Comparison of ENCODE assay signal across 11 cellular contexts in the genomic region with DNA sequence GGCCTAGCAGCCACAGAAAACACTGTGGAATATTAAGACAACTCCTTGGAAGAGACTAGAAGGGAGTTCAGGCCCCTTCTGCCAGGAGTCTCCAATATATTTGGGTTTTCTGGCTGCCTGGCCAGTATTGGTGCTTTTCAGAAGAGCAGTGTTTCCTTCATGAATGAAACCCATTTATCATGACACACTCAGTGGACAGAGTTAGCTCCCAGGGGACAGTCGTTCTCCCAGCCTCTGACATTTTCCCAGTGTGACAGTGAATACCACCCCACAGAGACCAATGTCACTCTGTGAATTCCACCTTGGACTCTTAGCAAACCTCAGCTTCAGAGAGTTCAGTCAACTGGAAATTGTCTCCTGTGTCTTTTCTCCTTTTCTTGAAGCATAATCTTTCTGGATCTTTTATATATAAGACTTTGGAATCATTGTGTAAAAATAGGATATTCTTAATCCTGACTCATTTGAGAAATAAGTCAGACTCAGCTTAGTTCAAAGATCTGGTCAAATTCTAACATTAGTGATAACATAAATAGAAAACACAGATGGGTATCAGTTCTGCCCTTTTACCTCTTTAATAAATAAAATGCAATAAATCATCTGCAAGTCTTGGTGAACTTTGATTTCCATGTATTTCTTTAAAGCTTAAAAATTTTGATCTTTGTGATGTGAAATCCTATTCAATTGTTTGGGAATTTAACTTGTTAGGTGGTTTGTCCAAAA. TPM values are rescaled to one million over a fixed set of nuclear protein-coding genes. Genes with fewer than 3 reads are reported as not detected.
DNase-seq lines count a peak whose midpoint lies in the region; ATAC-seq and TF ChIP-seq lines count a peak whose summit lies in the region.
"Had no signal": no experiment of that assay in that cellular context is flagged by ENCODE, and none has a peak within 500 bp of the region (broad histone marks: within the 10 kb centered on the region; RNA-seq: fewer than 3 reads in every experiment).

No MANE protein-coding gene starts in this region.

- peaks cover 0 to 82% (median 17%) of the 10 kb centered on the region in 3 donors for H3K4me1 ChIP-seq in esophagus squamous epithelium
- H3K4me1 ChIP-seq: BLaER1 had no signal

- 47 to 56% methylated on average over 1 of the region's 1 CpG for WGBS in esophagus squamous epithelium, 2 donors

- H3K27ac ChIP-seq in esophagus squamous epithelium: peak overlapping the region; percentile 11 to 72 (median 52)
- H3K27ac ChIP-seq: BLaER1 had no signal

- H3K27me3 ChIP-seq in esophagus squamous epithelium: no peaks in the 10 kb centered on the region
- H3K27me3 ChIP-seq: BLaER1 had no signal

- H3K4me3 ChIP-seq in esophagus squamous epithelium: no peak overlapping the region
- H3K4me3 ChIP-seq: BLaER1 had no signal

- peak; percentile 61 for DNase-seq in COLO829 (ENCODE audit: low spot score)
- peak; percentile 27 for DNase-seq in RPMI7951 (ENCODE audit: low read depth)
- no peak for DNase-seq in esophagus squamous epithelium (lab: John Stamatoyannopoulos, UW)
- DNase-seq in pons (ENCODE audit: low spot score): peak; percentile 61
- no peak for DNase-seq in iPS-NIHi7 (ENCODE audit: extremely low spot score)
- no peak for DNase-seq in activated CD4-positive, alpha-beta T cell treated with anti-CD3 and anti-CD28 coated beads, Interleukin-2, amount 50 U/mL, for 4 hours
- DNase-seq: GDM1, NCI-H2081 had no signal

- no peaks in the 10 kb centered on the region for H3K9me3 ChIP-seq in esophagus squamous epithelium

- intact Hi-C loops in esophagus squamous epithelium (cut with DNase I): no loop called here

- no peak for TF ChIP-seq POLR2A in esophagus squamous epithelium (IDR thresholded peaks at IDR 0.05)

- no peak for ATAC-seq in HG03378 (IDR thresholded peaks at IDR 0.05; ENCODE audit: unreplicated experiment)
- no peak for ATAC-seq in GM21723 (IDR thresholded peaks at IDR 0.05; ENCODE audit: unreplicated experiment)

- peaks cover 0 to 4% (median 0%) of the 10 kb centered on the region in 3 donors for H3K36me3 ChIP-seq in esophagus squamous epithelium
- H3K36me3 ChIP-seq: BLaER1 had no signal

- TF ChIP-seq CTCF in esophagus squamous epithelium (IDR thresholded peaks at IDR 0.05): no peak

RNA-seq across cellular contexts. Expression of a gene that starts 40.4 kb away (rescaled TPM):
- total RNA-seq in RPMI7951 (2014; rRNA removed; shearing (Covaris generic)): 174 and 213 TPM in 2 replicates
- 100 to 1,000 TPM in 1 of 4 donors, 10 to 100 TPM in 3; 65.4 to 104 (median 89.9) TPM for total RNA-seq in esophagus squamous epithelium

Comparison
In these comparisons a context has a peak if more than half of its experiments do, and no peak if none do; other contexts are left out.
1. DNase-seq: peak in COLO829 (single experiment), RPMI7951 (single experiment) and pons (single experiment); none in esophagus squamous epithelium (single experiment), iPS-NIHi7 (single experiment) and activated CD4-positive, alpha-beta T cell treated with anti-CD3 and anti-CD28 coated beads, Interleukin-2, amount 50 U/mL, for 4 hours (0 of 2).